ENCODE assay signal across 1 cellular context in genomic region chr12:10661338-10661737, GRCh38.
TF ChIP-seq lines count a peak whose summit lies in the region.

No MANE protein-coding gene starts in this region.

TF ChIP-seq in HepG2, 621 proteins besides CTCF, POLR2A, EP300 and RAD21:
- TF ChIP-seq DRAP1 (CRISPR knock-in tag; IDR thresholded peaks at IDR 0.05) (no peak), ZNF34 (CRISPR knock-in tag; IDR thresholded peaks at IDR 0.05; ENCODE audit: borderline replicate concordance) (no peak)
